ENCODE assay signal across 22 cellular contexts in the genomic region with DNA sequence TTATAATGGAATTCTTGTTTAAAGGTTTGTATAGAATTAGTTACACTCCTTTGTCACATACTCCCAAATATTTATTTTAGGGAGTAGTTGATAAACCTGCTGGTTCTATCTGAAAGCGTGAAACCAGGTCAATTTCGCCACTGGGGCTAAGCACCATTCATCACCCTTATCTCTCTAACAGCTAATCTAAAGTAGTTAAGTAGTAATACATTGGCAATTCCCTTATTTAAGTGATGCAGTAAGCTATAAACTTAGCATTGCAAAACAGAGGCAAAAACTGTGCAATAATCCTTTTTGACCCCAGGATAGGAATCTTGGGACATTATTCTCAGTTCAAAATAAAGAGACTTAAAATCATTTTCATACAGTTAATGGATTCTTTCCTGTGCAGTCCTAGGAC. TPM values are rescaled to one million over a fixed set of nuclear protein-coding genes. Genes with fewer than 3 reads are reported as not detected.
A peak's percentile ranks its signal among the peaks of the same experiment; 100 is the strongest.
DNase-seq lines count a peak whose midpoint lies in the region; ATAC-seq and TF ChIP-seq lines count a peak whose summit lies in the region.
"Had no signal": no experiment of that assay in that cellular context is flagged by ENCODE, and none has a peak within 500 bp of the region (broad histone marks: within the 10 kb centered on the region; RNA-seq: fewer than 3 reads in every experiment).

No MANE protein-coding gene starts in this region.

- H3K9me3 ChIP-seq in A673 (ENCODE audit: low read depth, low read length, poor library complexity, severe bottlenecking) (no peaks in the 10 kb centered on the region), endodermal cell (ENCODE audit: control insufficient read depth, low read length) (no peaks in the 10 kb centered on the region)
- H3K9me3 ChIP-seq: BLaER1, HAP-1, SJSA1 had no signal

- TF ChIP-seq CTCF in A673 (conservative IDR thresholded peaks at IDR 0.05; ENCODE audit: low read depth, low read length) = no peak
- peak; percentile 30 for TF ChIP-seq CTCF in endodermal cell (conservative IDR thresholded peaks at IDR 0.05)
- TF ChIP-seq CTCF in GM23338 (conservative IDR thresholded peaks at IDR 0.05; ENCODE audit: low read depth in 2 of 2) = no peak

- H4K5ac ChIP-seq in mesendoderm (ENCODE audit: low read length) = no peak overlapping the region

- H3K9ac ChIP-seq in endodermal cell (ENCODE audit: extremely low read depth, low read length, poor library complexity, severe bottlenecking) (no peak overlapping the region), mesendoderm (ENCODE audit: low read length) (no peak overlapping the region)
- H3K9ac ChIP-seq: BLaER1 had no signal

- no peaks in the 10 kb centered on the region for H3K79me1 ChIP-seq in mesendoderm (ENCODE audit: low read length)

- H3F3A ChIP-seq in GM23338 (replicated peaks; ENCODE audit: low read depth) = no peaks in the 10 kb centered on the region

- H3K4ac ChIP-seq in mesendoderm (ENCODE audit: low read depth, low read length) = no peak overlapping the region

- peak; percentile 63 for DNase-seq in A673 (ENCODE audit: low spot score)
- peak; percentile 6 for DNase-seq in NCI-H146 (lab: John Stamatoyannopoulos, UW)
- no peak for DNase-seq in endodermal cell
- peak; percentile 50 for DNase-seq in mesendoderm
- no peak for DNase-seq in NCI-H2227 treated with DMSO at 0.1 percent for 48 hours (lab: John Stamatoyannopoulos, UW)
- no peak for DNase-seq in AG20443 (ENCODE audit: low spot score)
- DNase-seq in GM23338 (ENCODE audit: low spot score) = no peak
- DNase-seq: ACHN; CD4-positive, CD25-positive, alpha-beta regulatory T cell; DMS53; GOT3; NCI-H1092; NCI-H1417 treated with DMSO at 0.1 percent for 48 hours; NCI-H187 treated with DMSO at 0.1 percent for 48 hours; NCI-H526 treated with DMSO at 0.1 percent for 48 hours; PC-9 had no signal

- CTCF ChIA-PET in A673 (lab: Charles Lee) = no interaction called here

- BruUV-seq in A673 (replicated peaks; lab: Mats Ljungman, UMichigan) = no TSS peak

- no peak overlapping the region for H3K18ac ChIP-seq in mesendoderm (ENCODE audit: low read length)

- no peak overlapping the region for H2AFZ ChIP-seq in GM23338
- H2AFZ ChIP-seq: PC-9 had no signal

- H3K79me2 ChIP-seq in mesendoderm (ENCODE audit: control insufficient read depth, insufficient read depth, low read length) (no peaks in the 10 kb centered on the region), GM23338 (replicated peaks; ENCODE audit: insufficient read depth) (no peaks in the 10 kb centered on the region)

- no peak overlapping the region for H2BK120ac ChIP-seq in mesendoderm (ENCODE audit: low read depth, low read length)

- H3K4me3 Mint-ChIP-seq in endodermal cell (no peak overlapping the region), GM23338 (no peak overlapping the region)
- H3K4me3 Mint-ChIP-seq: CD4-positive, CD25-positive, alpha-beta regulatory T cell had no signal

- H3K9me3 Mint-ChIP-seq in endodermal cell (no peaks in the 10 kb centered on the region), GM23338 (no peaks in the 10 kb centered on the region)

- POLR2A ChIA-PET in A673 (lab: Charles Lee; ENCODE audit: low non-redundant PET) = no interaction called here

- H3K4me3 ChIP-seq in A673 (ENCODE audit: low read depth, low read length, poor library complexity, severe bottlenecking) = no peak overlapping the region
- no peak overlapping the region for H3K4me3 ChIP-seq in endodermal cell (ENCODE audit: low read length)
- H3K4me3 ChIP-seq in mesendoderm (ENCODE audit: low read length) = no peak overlapping the region
- no peak overlapping the region for H3K4me3 ChIP-seq in GM23338
- H3K4me3 ChIP-seq: BLaER1, HAP-1, PC-9, SJSA1 had no signal

- peaks cover 33% of the 10 kb centered on the region for H3K4me1 Mint-ChIP-seq in endodermal cell
- peaks cover 5% of the 10 kb centered on the region for H3K4me1 Mint-ChIP-seq in GM23338

- H3K4me2 ChIP-seq in mesendoderm (ENCODE audit: low read length) (no peak overlapping the region), GM23338 (no peak overlapping the region)
- H3K4me2 ChIP-seq: BLaER1, PC-9 had no signal

- H3K27ac ChIP-seq in A673 (ENCODE audit: low read depth, low read length, poor library complexity, severe bottlenecking) (peak overlapping the region; percentile 99), endodermal cell (ENCODE audit: low read depth, low read length) (no peak overlapping the region), mesendoderm (ENCODE audit: low read depth, low read length) (no peak overlapping the region), GM23338 (ENCODE audit: low read depth) (no peak overlapping the region)
- H3K27ac ChIP-seq: 22Rv1, BLaER1, PC-9, SJSA1 had no signal

- H3K36me3 Mint-ChIP-seq in endodermal cell (ENCODE audit: low read depth) (no peaks in the 10 kb centered on the region), GM23338 (ENCODE audit: low read depth) (no peaks in the 10 kb centered on the region)
- H3K36me3 Mint-ChIP-seq: CD4-positive, CD25-positive, alpha-beta regulatory T cell had no signal

- H3K4me1 ChIP-seq in A673 (ENCODE audit: insufficient read depth, low read length, poor library complexity, severe bottlenecking) = peaks cover 58% of the 10 kb centered on the region
- H3K4me1 ChIP-seq in endodermal cell (ENCODE audit: control insufficient read depth, insufficient read depth, low read length) = peaks cover 5% of the 10 kb centered on the region
- no peaks in the 10 kb centered on the region for H3K4me1 ChIP-seq in mesendoderm (ENCODE audit: control insufficient read depth, low read depth, low read length)
- peaks cover 5% of the 10 kb centered on the region; the same call in 1 of the 2 replicates for H3K4me1 ChIP-seq in GM23338 (ENCODE audit: insufficient read depth)
- H3K4me1 ChIP-seq: BLaER1 had no signal

- no peak overlapping the region for H4K8ac ChIP-seq in mesendoderm (ENCODE audit: low read depth, low read length)

- H2BK5ac ChIP-seq in mesendoderm (ENCODE audit: low read length) = no peak overlapping the region

- H4K20me1 ChIP-seq in GM23338 (replicated peaks; ENCODE audit: insufficient read depth) = no peaks in the 10 kb centered on the region
- H4K20me1 ChIP-seq: BLaER1 had no signal

- no peak overlapping the region for H3K23ac ChIP-seq in mesendoderm (ENCODE audit: low read length)

- 17% methylated on average over 2 of the region's 2 CpGs; no CpG with 5 or more reads in 1 of the 2 experiments for WGBS in endodermal cell (ENCODE audit: insufficient coverage in 1 of 2, insufficient read length in 1 of 2), 2 experiments
- no CpG with 5 or more reads among the region's 2 CpGs for WGBS in mesendoderm (ENCODE audit: extremely low coverage, insufficient coverage, low lambda C conversion rate)

- no peak overlapping the region for H3K27ac Mint-ChIP-seq in endodermal cell
- H3K27ac Mint-ChIP-seq in GM23338 = no peak overlapping the region
- H3K27ac Mint-ChIP-seq: CD4-positive, CD25-positive, alpha-beta regulatory T cell had no signal

- H3K27me3 ChIP-seq in A673 (replicated peaks; ENCODE audit: insufficient read depth, low read depth, low read length, poor library complexity) (no peaks in the 10 kb centered on the region), endodermal cell (ENCODE audit: control insufficient read depth, insufficient read depth, low read length, poor library complexity, severe bottlenecking) (peaks cover 73% of the 10 kb centered on the region), mesendoderm (ENCODE audit: insufficient read depth, low read length, poor library complexity) (no peaks in the 10 kb centered on the region), GM23338 (ENCODE audit: insufficient read depth) (no peaks in the 10 kb centered on the region)
- H3K27me3 ChIP-seq: BLaER1, SJSA1 had no signal

- no peaks in the 10 kb centered on the region for H3K36me3 ChIP-seq in A673 (ENCODE audit: insufficient read depth, low read length, poor library complexity, severe bottlenecking)
- H3K36me3 ChIP-seq in endodermal cell (ENCODE audit: control insufficient read depth, insufficient read depth, low read length) = no peaks in the 10 kb centered on the region
- no peaks in the 10 kb centered on the region for H3K36me3 ChIP-seq in mesendoderm (ENCODE audit: control insufficient read depth, insufficient read depth, low read length)
- no peaks in the 10 kb centered on the region for H3K36me3 ChIP-seq in GM23338 (ENCODE audit: insufficient read depth)
- H3K36me3 ChIP-seq: BLaER1, HAP-1, SJSA1 had no signal

- H3K9me2 ChIP-seq in GM23338 (ENCODE audit: insufficient read depth) = no peaks in the 10 kb centered on the region

- no peak overlapping the region for H2BK15ac ChIP-seq in mesendoderm (replicated peaks; ENCODE audit: low read depth)

- no peak overlapping the region for H2AK5ac ChIP-seq in mesendoderm (ENCODE audit: low read length)

- H3K27me3 Mint-ChIP-seq in endodermal cell (ENCODE audit: insufficient read depth) (peaks cover 63% of the 10 kb centered on the region), GM23338 (ENCODE audit: insufficient read depth, low read depth, poor library complexity) (no peaks in the 10 kb centered on the region)

- no peak overlapping the region for H3K56ac ChIP-seq in mesendoderm (ENCODE audit: low read length)

- intact Hi-C loops in A673 (cut with micrococcal nuclease; ENCODE audit: unreplicated experiment) = no loop called here

- ATAC-seq in GM21360 (IDR thresholded peaks at IDR 0.05; ENCODE audit: unreplicated experiment) = no peak
- ATAC-seq in GM23338 = no peak
- ATAC-seq: Right ventricle myocardium inferior had no signal

TF ChIP-seq in GM23338, 12 proteins besides CTCF, POLR2A, EP300 and RAD21 (continues in another document):
- no peak for TF ChIP-seq EZH2phosphoT487 (IDR thresholded peaks at IDR 0.05; ENCODE audit: unreplicated experiment)
- TF ChIP-seq, protein P1, sequence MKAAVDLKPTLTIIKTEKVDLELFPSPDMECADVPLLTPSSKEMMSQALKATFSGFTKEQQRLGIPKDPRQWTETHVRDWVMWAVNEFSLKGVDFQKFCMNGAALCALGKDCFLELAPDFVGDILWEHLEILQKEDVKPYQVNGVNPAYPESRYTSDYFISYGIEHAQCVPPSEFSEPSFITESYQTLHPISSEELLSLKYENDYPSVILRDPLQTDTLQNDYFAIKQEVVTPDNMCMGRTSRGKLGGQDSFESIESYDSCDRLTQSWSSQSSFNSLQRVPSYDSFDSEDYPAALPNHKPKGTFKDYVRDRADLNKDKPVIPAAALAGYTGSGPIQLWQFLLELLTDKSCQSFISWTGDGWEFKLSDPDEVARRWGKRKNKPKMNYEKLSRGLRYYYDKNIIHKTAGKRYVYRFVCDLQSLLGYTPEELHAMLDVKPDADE (IDR thresholded peaks at IDR 0.05) = no peak

RNA-seq across cellular contexts. Expression of a gene that starts 33.7 kb away (rescaled TPM):
- total RNA-seq in A673 (2021) (103 and 107 TPM in 2 replicates), endodermal cell (100 to 1,000 TPM; 130 to 238 TPM)
- 66.8 TPM for polyA plus RNA-seq in endodermal cell (2013, experiment 1 of 2)
- polyA plus RNA-seq in endodermal cell (2013, experiment 2 of 2) = 65.2 TPM
- 30.1 TPM for polyA plus RNA-seq in mesendoderm (2013, experiment 1 of 2)
- polyA plus RNA-seq in mesendoderm (2013, experiment 2 of 2) = 31.0 TPM
- total RNA-seq in GM23338 (2014; rRNA removed; shearing (Covaris generic)) = 45.1 and 49.9 TPM in 2 replicates
- 11.5 and 12.6 TPM in 2 replicates for polyA plus RNA-seq in GM23338 (2016; fragmentation: Nextera tagmentation; extraction: Ambion mirVana)

Comparison
In these comparisons a context has a peak if more than half of its experiments do, and no peak if none do; other contexts are left out.
1. DNase-seq: peak in A673 (single experiment), NCI-H146 (single experiment) and mesendoderm (single experiment); none in endodermal cell (single experiment), NCI-H2227 treated with DMSO at 0.1 percent for 48 hours (single experiment), AG20443 (single experiment) and GM23338 (single experiment).